23 cellular contexts compared by ENCODE assay signal in genomic region chr17:58312021-58312630, GRCh38. TPM values are rescaled to one million over a fixed set of nuclear protein-coding genes. Genes with fewer than 3 reads are reported as not detected.
DNase-seq lines count a peak whose midpoint lies in the region; ATAC-seq and TF ChIP-seq lines count a peak whose summit lies in the region.
"Had no signal": no experiment of that assay in that cellular context is flagged by ENCODE, and none has a peak within 500 bp of the region (broad histone marks: within the 10 kb centered on the region; RNA-seq: fewer than 3 reads in every experiment).

No MANE protein-coding gene starts in this region.

- H3K27ac ChIP-seq in Peyer's patch, result no peak overlapping the region
- no peak overlapping the region for H3K27ac ChIP-seq in sigmoid colon
- H3K27ac ChIP-seq: adrenal gland, prostate gland, skin epidermis had no signal

- no peaks in the 10 kb centered on the region for H3K4me1 ChIP-seq in Peyer's patch
- no peaks in the 10 kb centered on the region for H3K4me1 ChIP-seq in sigmoid colon
- H3K4me1 ChIP-seq: adrenal gland, prostate gland had no signal

- intact Hi-C loops in lower leg skin (cut with DNase I; ENCODE audit: low total_unique reads) (no loop called here), sigmoid colon (cut with DNase I) (no loop called here)

- H3K4me3 ChIP-seq in Peyer's patch, result no peak overlapping the region
- H3K4me3 ChIP-seq in lower leg skin (ENCODE audit: low read depth, poor library complexity, severe bottlenecking), result no peak overlapping the region
- H3K4me3 ChIP-seq in sigmoid colon, result no peak overlapping the region
- H3K4me3 ChIP-seq: adrenal gland, dorsolateral prefrontal cortex, prostate gland, skin epidermis had no signal

- no peak for TF ChIP-seq EP300 in sigmoid colon (IDR thresholded peaks at IDR 0.05)

- TF ChIP-seq POLR2A in Peyer's patch (IDR thresholded peaks at IDR 0.05) (no peak), lower leg skin (IDR thresholded peaks at IDR 0.05) (no peak), sigmoid colon (IDR thresholded peaks at IDR 0.05) (no peak)

- no peak for ATAC-seq in HG02970 (IDR thresholded peaks at IDR 0.05; ENCODE audit: low FRiP score, unreplicated experiment)
- ATAC-seq: natural killer cell; stimulated activated naive CD8-positive, alpha-beta T cell treated with anti-CD3 and anti-CD28 coated beads, Interleukin-15, Interleukin-2, amounts not matched to agents 100 U/mL and 50 U/mL, for 24 hours had no signal

- 91 to 92% methylated on average over 12 to 19 of the region's 23 CpGs for WGBS in lower leg skin, 2 donors
- 93 to 95% methylated on average over 23 of the region's 23 CpGs for WGBS in sigmoid colon, 2 donors

- H3K36me3 ChIP-seq in Peyer's patch (no peaks in the 10 kb centered on the region), sigmoid colon (no peaks in the 10 kb centered on the region)
- H3K36me3 ChIP-seq: adrenal gland, prostate gland had no signal

- peak; percentile 7 for DNase-seq in activated CD4-positive, alpha-beta T cell treated with anti-CD3 and anti-CD28 coated beads for 1 hour
- no peak for DNase-seq in activated CD4-positive, alpha-beta T cell treated with anti-CD3 and anti-CD28 coated beads, Interleukin-2, amount 50 U/mL, for 1 hour
- DNase-seq in Peyer's patch (peak in 2 of 3 donors; percentile 6 to 48), lower leg skin (ENCODE audit: low spot score in 2 of 2) (peak; percentile 9 to 70), sigmoid colon (peak; percentile 61), medulla oblongata (ENCODE audit: extremely low spot score) (no peak), superior temporal gyrus (ENCODE audit: extremely low spot score) (no peak)
- DNase-seq: activated gamma-delta T cell treated with Interleukin-2 at 50 U/mL for 16 hours; mesenchymal stem cell; natural killer cell; NCI-H2107; NK-92 treated with Interleukin-12 subunit alpha and Interleukin-12 subunit beta, amount 100 ng/mL, for 24 hours; stimulated activated naive CD8-positive, alpha-beta T cell treated with anti-CD3 and anti-CD28 coated beads, Interleukin-15, Interleukin-2, amounts not matched to agents 100 U/mL and 50 U/mL, for 24 hours; T1000; trophoblast cell had no signal

- no peaks in the 10 kb centered on the region for H3K27me3 ChIP-seq in Peyer's patch
- H3K27me3 ChIP-seq in sigmoid colon, result no peaks in the 10 kb centered on the region
- H3K27me3 ChIP-seq: adrenal gland, dorsolateral prefrontal cortex had no signal

- H3K9me3 ChIP-seq in Peyer's patch (no peaks in the 10 kb centered on the region), sigmoid colon (no peaks in the 10 kb centered on the region)
- H3K9me3 ChIP-seq: adrenal gland, prostate gland had no signal

- no peak for TF ChIP-seq CTCF in Peyer's patch (IDR thresholded peaks at IDR 0.05)
- no peak for TF ChIP-seq CTCF in lower leg skin (IDR thresholded peaks at IDR 0.05)
- no peak for TF ChIP-seq CTCF in sigmoid colon (IDR thresholded peaks at IDR 0.05)

RNA-seq across cellular contexts. Expression of gene TSPOAP1, which starts 16.5 kb away (rescaled TPM):
- 10 to 100 TPM in 2 of 4 donors, 1 to 10 TPM in 2; 9.1 to 11.9 (median 10.4) TPM for total RNA-seq in Peyer's patch
- 10 to 100 TPM in 1 of 4 donors, 1 to 10 TPM in 3; 8.2 to 18.3 (median 8.8) TPM for total RNA-seq in lower leg skin
- 10 to 100 TPM; 12.5 to 28.4 (median 17.0) TPM for total RNA-seq in sigmoid colon
- polyA plus RNA-seq in sigmoid colon, result 1 to 10 TPM in 2 of 3 donors, under 1 TPM in 1; 0.69 to 7.2 (median 3.6) TPM
- total RNA-seq: A172, NCI-H460 had no signal

RNA-seq across cellular contexts. Expression of gene MPO, which starts 31.4 kb away (rescaled TPM):
- total RNA-seq in Peyer's patch (1 to 10 TPM in 1 of 4 donors, not detected in 3; 1.7 TPM), lower leg skin (under 1 TPM in 1 of 4 donors, not detected in 3; 0.10 TPM), sigmoid colon (under 1 TPM in 1 of 4 donors, not detected in 3; 0.36 TPM)
- under 1 TPM in 1 of 3 donors, not detected in 2; 0.44 TPM for polyA plus RNA-seq in sigmoid colon
- total RNA-seq: A172, Daoy, NCI-H460 had no signal

RNA-seq across cellular contexts. Expression of gene SUPT4H1, which starts 39.9 kb away (rescaled TPM):
- 10 to 100 TPM; 31.9 to 56.1 (median 47.9) TPM for total RNA-seq in Peyer's patch
- 10 to 100 TPM; 49.5 to 89.7 (median 57.5) TPM for total RNA-seq in lower leg skin
- total RNA-seq in sigmoid colon, result 10 to 100 TPM; 50.5 to 65.3 (median 57.4) TPM
- polyA plus RNA-seq in sigmoid colon, result 100 to 1,000 TPM in 1 of 3 donors, 10 to 100 TPM in 2; 90.1 to 114 (median 99.3) TPM

Comparison
In these comparisons a context has a peak if more than half of its experiments do, and no peak if none do; other contexts are left out.
1. DNase-seq: peak in activated CD4-positive, alpha-beta T cell treated with anti-CD3 and anti-CD28 coated beads for 1 hour (single experiment), Peyer's patch (2 of 3), lower leg skin (2 of 2) and sigmoid colon (single experiment); none in activated CD4-positive, alpha-beta T cell treated with anti-CD3 and anti-CD28 coated beads, Interleukin-2, amount 50 U/mL, for 1 hour (single experiment), medulla oblongata (single experiment) and superior temporal gyrus (single experiment).